ENCODE assay signal across 18 cellular contexts in the genomic region with DNA sequence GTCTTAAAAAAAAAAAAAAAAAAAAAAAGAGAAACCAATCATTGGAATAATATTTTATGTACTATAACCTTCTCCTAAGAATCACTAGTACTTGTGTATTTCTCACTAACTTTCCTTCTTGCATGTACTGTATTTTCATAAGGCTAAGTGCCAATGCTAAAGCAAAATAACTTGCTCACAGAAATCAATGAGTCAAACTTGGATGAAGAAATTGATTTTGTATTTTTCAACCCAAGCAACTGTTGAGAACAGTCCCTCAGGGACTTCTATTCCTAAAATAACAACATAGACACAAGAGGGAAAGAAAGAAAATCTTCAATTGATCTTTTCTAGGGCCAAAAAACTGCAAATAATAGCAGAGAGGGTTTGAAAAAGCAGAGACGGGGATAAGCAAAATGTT.
DNase-seq lines count a peak whose midpoint lies in the region; ATAC-seq and TF ChIP-seq lines count a peak whose summit lies in the region.
"Had no signal": no experiment of that assay in that cellular context is flagged by ENCODE, and none has a peak within 500 bp of the region (broad histone marks: within the 10 kb centered on the region; RNA-seq: fewer than 3 reads in every experiment).

No MANE protein-coding gene starts in this region.

- DNase-seq in right atrium auricular region (ENCODE audit: low spot score) (no peak), Right ventricle myocardium inferior (ENCODE audit: missing footprints) (no peak), fibroblast of mammary gland (ENCODE audit: low read depth) (peak; percentile 82), gastrocnemius medialis (no peak), tibial nerve (ENCODE audit: low spot score in 2 of 2) (no peak), HK-2 (ENCODE audit: unreplicated experiment) (no peak)
- DNase-seq in stimulated activated effector memory CD8-positive, alpha-beta T cell treated with anti-CD3 and anti-CD28 coated beads, Interleukin-12 subunit alpha, Interleukin-12 subunit beta, amount 100 ng/mL, for 72 hours (ENCODE audit: low spot score in 2 of 2) = no peak
- DNase-seq: Calu3; CD8-positive, alpha-beta T cell; NCI-H1092 treated with DMSO at 0.1 percent for 48 hours; NCI-H2081; NCI-H510A treated with DMSO at 0.1 percent for 48 hours; NCI-H774; PC-3; RPMI8226; SIG-M5 had no signal

- peak overlapping the region; percentile 46 to 60 for H3K27ac ChIP-seq in right atrium auricular region
- H3K27ac ChIP-seq in gastrocnemius medialis = peak overlapping the region; percentile 0 to 34 (median 2)
- H3K27ac ChIP-seq in tibial nerve = peak overlapping the region; percentile 8 to 88 (median 50)
- H3K27ac ChIP-seq: BLaER1 treated with 17β-estradiol and CSF1 and Interleukin-3, amounts not matched to agents 10 nM and 100 nM had no signal

- no peaks in the 10 kb centered on the region for H3K36me3 Mint-ChIP-seq in stimulated activated effector memory CD8-positive, alpha-beta T cell treated with anti-CD3 and anti-CD28 coated beads, Interleukin-12 subunit alpha, Interleukin-12 subunit beta, amount 100 ng/mL, for 72 hours

- TF ChIP-seq POLR2A in gastrocnemius medialis (IDR thresholded peaks at IDR 0.05) = no peak
- no peak for TF ChIP-seq POLR2A in tibial nerve (IDR thresholded peaks at IDR 0.05)

- no peak overlapping the region for H3K27ac Mint-ChIP-seq in stimulated activated effector memory CD8-positive, alpha-beta T cell treated with anti-CD3 and anti-CD28 coated beads, Interleukin-12 subunit alpha, Interleukin-12 subunit beta, amount 100 ng/mL, for 72 hours
- H3K27ac Mint-ChIP-seq: CD8-positive, alpha-beta T cell had no signal

- TF ChIP-seq EP300 in tibial nerve (IDR thresholded peaks at IDR 0.05) = peak in 1 of 2 donors; percentile 45

- no peaks in the 10 kb centered on the region for H3K9me3 ChIP-seq in right atrium auricular region
- no peaks in the 10 kb centered on the region for H3K9me3 ChIP-seq in gastrocnemius medialis
- H3K9me3 ChIP-seq in tibial nerve = no peaks in the 10 kb centered on the region
- H3K9me3 ChIP-seq: BLaER1 treated with 17β-estradiol and CSF1 and Interleukin-3, amounts not matched to agents 10 nM and 100 nM had no signal

- H3K4me1 Mint-ChIP-seq in stimulated activated effector memory CD8-positive, alpha-beta T cell treated with anti-CD3 and anti-CD28 coated beads, Interleukin-12 subunit alpha, Interleukin-12 subunit beta, amount 100 ng/mL, for 72 hours = peaks cover 5% of the 10 kb centered on the region

- no peaks in the 10 kb centered on the region for H3K27me3 ChIP-seq in right atrium auricular region
- no peaks in the 10 kb centered on the region for H3K27me3 ChIP-seq in gastrocnemius medialis
- no peaks in the 10 kb centered on the region for H3K27me3 ChIP-seq in tibial nerve
- H3K27me3 ChIP-seq: BLaER1 treated with 17β-estradiol and CSF1 and Interleukin-3, amounts not matched to agents 10 nM and 100 nM had no signal

- 46 to 62% methylated on average over 1 of the region's 1 CpG for WGBS in tibial nerve, 2 donors

- H3K4me3 ChIP-seq in right atrium auricular region = no peak overlapping the region
- H3K4me3 ChIP-seq in fibroblast of mammary gland (ENCODE audit: control insufficient read depth, low read depth, low read length) = no peak overlapping the region
- H3K4me3 ChIP-seq in gastrocnemius medialis = no peak overlapping the region
- no peak overlapping the region for H3K4me3 ChIP-seq in tibial nerve
- H3K4me3 ChIP-seq: BLaER1 treated with 17β-estradiol and CSF1 and Interleukin-3, amounts not matched to agents 10 nM and 100 nM had no signal

- in situ Hi-C loops in gastrocnemius medialis (cut with MboI; ENCODE audit: low sequenced_read_pairs in 4 of 4) = loop anchor here in 1 of 4 donors (10.0 kb wide), 1 partner anchor 65 kb away; no protein-coding TSS in a partner anchor

- intact Hi-C loops in Right ventricle myocardium inferior (cut with DNase I) = no loop called here
- intact Hi-C loops in gastrocnemius medialis (cut with DNase I; ENCODE audit: low total_unique reads) = no loop called here

- peaks cover 0 to 21% of the 10 kb centered on the region in 2 donors for H3K4me1 ChIP-seq in right atrium auricular region
- H3K4me1 ChIP-seq in gastrocnemius medialis = peaks cover 0 to 3% of the 10 kb centered on the region in 2 donors
- H3K4me1 ChIP-seq in tibial nerve = peaks cover 0 to 50% (median 14%) of the 10 kb centered on the region in 4 donors

- ATAC-seq in Right ventricle myocardium inferior (no peak), gastrocnemius medialis (no peak), GM18909 (IDR thresholded peaks at IDR 0.05; ENCODE audit: poor library complexity, unreplicated experiment) (no peak)
- ATAC-seq in stimulated activated effector memory CD8-positive, alpha-beta T cell treated with anti-CD3 and anti-CD28 coated beads, Interleukin-12 subunit alpha, Interleukin-12 subunit beta, amount 100 ng/mL, for 72 hours = no peak
- ATAC-seq: CD8-positive, alpha-beta T cell; PC-3 had no signal

- H3K4me3 Mint-ChIP-seq in stimulated activated effector memory CD8-positive, alpha-beta T cell treated with anti-CD3 and anti-CD28 coated beads, Interleukin-12 subunit alpha, Interleukin-12 subunit beta, amount 100 ng/mL, for 72 hours = no peak overlapping the region
- H3K4me3 Mint-ChIP-seq: CD8-positive, alpha-beta T cell had no signal

- no peaks in the 10 kb centered on the region for H3K9me3 Mint-ChIP-seq in stimulated activated effector memory CD8-positive, alpha-beta T cell treated with anti-CD3 and anti-CD28 coated beads, Interleukin-12 subunit alpha, Interleukin-12 subunit beta, amount 100 ng/mL, for 72 hours
- H3K9me3 Mint-ChIP-seq: CD8-positive, alpha-beta T cell had no signal

- TF ChIP-seq CTCF in right atrium auricular region (IDR thresholded peaks at IDR 0.05) = no peak
- TF ChIP-seq CTCF in fibroblast of mammary gland (conservative IDR thresholded peaks at IDR 0.05; ENCODE audit: control insufficient read depth, insufficient read depth, low read depth, low read length) = no peak
- TF ChIP-seq CTCF in gastrocnemius medialis (IDR thresholded peaks at IDR 0.05 in 4 of 5, conservative IDR thresholded peaks at IDR 0.05 in 1 of 5) = no peak
- no peak for TF ChIP-seq CTCF in tibial nerve (IDR thresholded peaks at IDR 0.05)

- no peaks in the 10 kb centered on the region for H3K36me3 ChIP-seq in right atrium auricular region
- H3K36me3 ChIP-seq in gastrocnemius medialis = no peaks in the 10 kb centered on the region
- peaks cover 0 to 29% (median 0%) of the 10 kb centered on the region in 3 donors for H3K36me3 ChIP-seq in tibial nerve
- H3K36me3 ChIP-seq: BLaER1 treated with 17β-estradiol and CSF1 and Interleukin-3, amounts not matched to agents 10 nM and 100 nM had no signal

Comparison
In these comparisons a context has a peak if more than half of its experiments do, and no peak if none do; other contexts are left out.
1. H3K27ac ChIP-seq: peak in every context shown above with its lines; median percentile 53 in right atrium auricular region; 50 in tibial nerve; 2 in gastrocnemius medialis.